ENCODE assay signal across 1 cellular context in genomic region chr11:33257160-33257896, GRCh38.
TF ChIP-seq lines count a peak whose summit lies in the region.

TSS of gene HIPK3 (plus strand) at chr11:33257381.

TF ChIP-seq in GM12878, 131 proteins besides CTCF, POLR2A, EP300 and RAD21 (continued from another document and continues in another):
- TF ChIP-seq ZNF687 (IDR thresholded peaks at IDR 0.05) = peak; percentile 59; the same call in 1 of the 2 replicates
- TF ChIP-seq RCOR1 (conservative IDR thresholded peaks at IDR 0.05; ENCODE audit: low read depth, low read length) = no peak
- TF ChIP-seq IRF4 (IDR thresholded peaks at IDR 0.05; ENCODE audit: low read depth, low read length) = 0 out of 2 replicates have a peak, but pooled peaks have one; percentile 28
- peak; percentile 20; the same call in 1 of the 2 replicates for TF ChIP-seq SIN3A (IDR thresholded peaks at IDR 0.05; ENCODE audit: low read depth, low read length)
- no peak for TF ChIP-seq POLR2AphosphoS2 (IDR thresholded peaks at IDR 0.05; ENCODE audit: low read depth, low read length)
- TF ChIP-seq, protein P1, sequence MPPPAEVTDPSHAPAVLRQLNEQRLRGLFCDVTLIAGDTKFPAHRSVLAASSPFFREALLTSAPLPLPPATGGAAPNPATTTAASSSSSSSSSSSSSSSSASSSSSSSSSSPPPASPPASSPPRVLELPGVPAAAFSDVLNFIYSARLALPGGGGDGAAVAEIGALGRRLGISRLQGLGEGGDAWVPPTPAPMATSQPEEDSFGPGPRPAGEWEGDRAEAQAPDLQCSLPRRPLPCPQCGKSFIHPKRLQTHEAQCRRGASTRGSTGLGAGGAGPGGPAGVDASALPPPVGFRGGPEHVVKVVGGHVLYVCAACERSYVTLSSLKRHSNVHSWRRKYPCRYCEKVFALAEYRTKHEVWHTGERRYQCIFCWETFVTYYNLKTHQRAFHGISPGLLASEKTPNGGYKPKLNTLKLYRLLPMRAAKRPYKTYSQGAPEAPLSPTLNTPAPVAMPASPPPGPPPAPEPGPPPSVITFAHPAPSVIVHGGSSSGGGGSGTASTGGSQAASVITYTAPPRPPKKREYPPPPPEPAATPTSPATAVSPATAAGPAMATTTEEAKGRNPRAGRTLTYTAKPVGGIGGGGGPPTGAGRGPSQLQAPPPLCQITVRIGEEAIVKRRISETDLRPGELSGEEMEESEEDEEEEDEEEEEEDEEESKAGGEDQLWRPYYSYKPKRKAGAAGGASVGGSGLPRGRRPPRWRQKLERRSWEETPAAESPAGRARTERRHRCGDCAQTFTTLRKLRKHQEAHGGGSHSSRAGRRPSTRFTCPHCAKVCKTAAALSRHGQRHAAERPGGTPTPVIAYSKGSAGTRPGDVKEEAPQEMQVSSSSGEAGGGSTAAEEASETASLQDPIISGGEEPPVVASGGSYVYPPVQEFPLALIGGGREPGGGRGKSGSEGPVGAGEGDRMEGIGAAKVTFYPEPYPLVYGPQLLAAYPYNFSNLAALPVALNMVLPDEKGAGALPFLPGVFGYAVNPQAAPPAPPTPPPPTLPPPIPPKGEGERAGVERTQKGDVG (CRISPR knock-in tag; IDR thresholded peaks at IDR 0.05) = no peak
- TF ChIP-seq IKZF1 (conservative IDR thresholded peaks at IDR 0.05) = peak; percentile 74
- TF ChIP-seq RB1 (IDR thresholded peaks at IDR 0.05; ENCODE audit: borderline replicate concordance) = peak; percentile 59; the same call in 1 of the 2 replicates
- TF ChIP-seq, protein P2, sequence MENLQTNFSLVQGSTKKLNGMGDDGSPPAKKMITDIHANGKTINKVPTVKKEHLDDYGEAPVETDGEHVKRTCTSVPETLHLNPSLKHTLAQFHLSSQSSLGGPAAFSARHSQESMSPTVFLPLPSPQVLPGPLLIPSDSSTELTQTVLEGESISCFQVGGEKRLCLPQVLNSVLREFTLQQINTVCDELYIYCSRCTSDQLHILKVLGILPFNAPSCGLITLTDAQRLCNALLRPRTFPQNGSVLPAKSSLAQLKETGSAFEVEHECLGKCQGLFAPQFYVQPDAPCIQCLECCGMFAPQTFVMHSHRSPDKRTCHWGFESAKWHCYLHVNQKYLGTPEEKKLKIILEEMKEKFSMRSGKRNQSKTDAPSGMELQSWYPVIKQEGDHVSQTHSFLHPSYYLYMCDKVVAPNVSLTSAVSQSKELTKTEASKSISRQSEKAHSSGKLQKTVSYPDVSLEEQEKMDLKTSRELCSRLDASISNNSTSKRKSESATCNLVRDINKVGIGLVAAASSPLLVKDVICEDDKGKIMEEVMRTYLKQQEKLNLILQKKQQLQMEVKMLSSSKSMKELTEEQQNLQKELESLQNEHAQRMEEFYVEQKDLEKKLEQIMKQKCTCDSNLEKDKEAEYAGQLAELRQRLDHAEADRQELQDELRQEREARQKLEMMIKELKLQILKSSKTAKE (IDR thresholded peaks at IDR 0.05; ENCODE audit: low read depth, poor library complexity, severe bottlenecking) = no peak
- TF ChIP-seq, protein P3, sequence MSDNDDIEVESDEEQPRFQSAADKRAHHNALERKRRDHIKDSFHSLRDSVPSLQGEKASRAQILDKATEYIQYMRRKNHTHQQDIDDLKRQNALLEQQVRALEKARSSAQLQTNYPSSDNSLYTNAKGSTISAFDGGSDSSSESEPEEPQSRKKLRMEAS (IDR thresholded peaks at IDR 0.05; ENCODE audit: low read depth, low read length) = no peak; the same call in 1 of the 2 replicates
- 0 out of 2 replicates have a peak, but pooled peaks have one; percentile 46 for TF ChIP-seq TAF1 (IDR thresholded peaks at IDR 0.05; ENCODE audit: borderline replicate concordance, low read depth, low read length)
- no peak for TF ChIP-seq MYB (IDR thresholded peaks at IDR 0.05; ENCODE audit: borderline replicate concordance, low read depth, low read length)
- TF ChIP-seq NRF1 (conservative IDR thresholded peaks at IDR 0.05; ENCODE audit: low read depth, low read length) = no peak
- no peak for TF ChIP-seq ZNF24 (IDR thresholded peaks at IDR 0.05)
- TF ChIP-seq CUX1 (IDR thresholded peaks at IDR 0.05; ENCODE audit: insufficient replicate concordance, low read depth, low read length) = no peak
- TF ChIP-seq ATF3 (IDR thresholded peaks at IDR 0.05; ENCODE audit: borderline replicate concordance, extremely low read depth, low read depth, low read length) = no peak
- TF ChIP-seq SMC3 (IDR thresholded peaks at IDR 0.05; ENCODE audit: borderline replicate concordance, low read length) = no peak
- no peak for TF ChIP-seq HCFC1 (IDR thresholded peaks at IDR 0.05; ENCODE audit: low read length)
- TF ChIP-seq BHLHE40 (IDR thresholded peaks at IDR 0.05; ENCODE audit: borderline replicate concordance in 1 of 2, low read depth in 2 of 2, low read length in 1 of 2) = peak in 1 of 2 experiments; percentile 92; a peak in 2 of 4 replicates
- no peak for TF ChIP-seq STAT1 (conservative IDR thresholded peaks at IDR 0.05)
- TF ChIP-seq JUNB (IDR thresholded peaks at IDR 0.05) = no peak
- TF ChIP-seq MEF2B (IDR thresholded peaks at IDR 0.05; ENCODE audit: partially characterized antibody, poor library complexity, severe bottlenecking) = no peak
- TF ChIP-seq CHD4 (IDR thresholded peaks at IDR 0.05) = no peak
- peak; percentile 45; the same call in 1 of the 2 replicates for TF ChIP-seq NR2C1 (IDR thresholded peaks at IDR 0.05)
- no peak for TF ChIP-seq MYC (IDR thresholded peaks at IDR 0.05; ENCODE audit: insufficient read depth, insufficient read length, insufficient replicate concordance, low read length, severe bottlenecking)
- TF ChIP-seq NKRF (conservative IDR thresholded peaks at IDR 0.05) = no peak; the same call in none of the 2 replicates
- TF ChIP-seq TBL1XR1 (IDR thresholded peaks at IDR 0.05; ENCODE audit: low read depth, low read length) = no peak
- TF ChIP-seq ATF2 (IDR thresholded peaks at IDR 0.05; ENCODE audit: low read length) = no peak
- no peak for TF ChIP-seq EZH2 (IDR thresholded peaks at IDR 0.05; ENCODE audit: borderline replicate concordance, control insufficient read depth, low read depth, low read length)
- no peak for TF ChIP-seq ZNF274 (IDR thresholded peaks at IDR 0.05; ENCODE audit: insufficient read depth, insufficient read length)
- TF ChIP-seq, protein P4, sequence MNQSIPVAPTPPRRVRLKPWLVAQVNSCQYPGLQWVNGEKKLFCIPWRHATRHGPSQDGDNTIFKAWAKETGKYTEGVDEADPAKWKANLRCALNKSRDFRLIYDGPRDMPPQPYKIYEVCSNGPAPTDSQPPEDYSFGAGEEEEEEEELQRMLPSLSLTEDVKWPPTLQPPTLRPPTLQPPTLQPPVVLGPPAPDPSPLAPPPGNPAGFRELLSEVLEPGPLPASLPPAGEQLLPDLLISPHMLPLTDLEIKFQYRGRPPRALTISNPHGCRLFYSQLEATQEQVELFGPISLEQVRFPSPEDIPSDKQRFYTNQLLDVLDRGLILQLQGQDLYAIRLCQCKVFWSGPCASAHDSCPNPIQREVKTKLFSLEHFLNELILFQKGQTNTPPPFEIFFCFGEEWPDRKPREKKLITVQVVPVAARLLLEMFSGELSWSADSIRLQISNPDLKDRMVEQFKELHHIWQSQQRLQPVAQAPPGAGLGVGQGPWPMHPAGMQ (IDR thresholded peaks at IDR 0.05; ENCODE audit: borderline replicate concordance) = no peak
- TF ChIP-seq MLLT1 (IDR thresholded peaks at IDR 0.05) = no peak
- no peak for TF ChIP-seq ZBED1 (IDR thresholded peaks at IDR 0.05; ENCODE audit: borderline replicate concordance)
- TF ChIP-seq RELA (IDR thresholded peaks at IDR 0.05; ENCODE audit: borderline replicate concordance, partially characterized antibody) = peak; percentile 8
- TF ChIP-seq ZNF217 (IDR thresholded peaks at IDR 0.05) = peak; percentile 60; the same call in 1 of the 2 replicates
